ENCODE assay signal across 12 cellular contexts in the genomic region with DNA sequence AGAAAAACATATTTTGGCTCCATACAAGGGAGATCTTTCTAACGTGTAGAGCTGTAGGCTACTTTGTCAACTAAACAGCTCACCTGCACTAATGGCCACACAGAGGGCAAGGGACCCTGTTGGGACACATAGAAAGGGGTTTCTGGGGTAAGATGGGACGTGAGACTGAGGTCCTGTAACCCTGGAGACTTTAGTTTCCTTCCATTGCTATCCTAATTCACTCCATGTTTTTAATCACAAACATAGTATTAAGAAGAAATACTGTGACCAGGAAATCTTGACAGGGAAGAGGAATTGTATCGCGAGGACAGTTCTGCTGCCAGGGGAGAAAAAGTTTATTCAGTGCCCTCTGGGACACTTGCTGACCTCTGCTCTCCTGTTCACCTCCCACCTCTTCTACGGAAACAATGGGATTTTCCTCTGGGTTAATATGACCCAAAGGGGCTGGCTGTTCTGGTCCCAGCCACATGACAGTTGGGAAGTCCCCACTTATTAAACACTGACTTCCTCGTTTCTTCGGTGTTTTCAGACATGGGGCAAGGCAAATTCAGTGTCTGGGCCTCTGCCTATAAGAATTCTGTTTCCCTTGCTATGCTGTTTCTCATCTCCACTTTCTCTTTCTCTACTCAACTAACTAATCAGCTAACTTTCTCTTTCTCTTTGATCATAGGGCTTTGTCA.
DNase-seq lines count a peak whose midpoint lies in the region; ATAC-seq and TF ChIP-seq lines count a peak whose summit lies in the region.
"Had no signal": no experiment of that assay in that cellular context is flagged by ENCODE, and none has a peak within 500 bp of the region (broad histone marks: within the 10 kb centered on the region; RNA-seq: fewer than 3 reads in every experiment).

No MANE protein-coding gene starts in this region.

- H3K4me1 ChIP-seq in spleen (peaks cover 0 to 6% (median 0%) of the 10 kb centered on the region in 6 donors), upper lobe of left lung (peaks cover 0 to 3% (median 0%) of the 10 kb centered on the region in 4 donors), mesenchymal stem cell (ENCODE audit: control insufficient read depth, insufficient read depth, low read depth, low read length) (no peaks in the 10 kb centered on the region)

- no peak overlapping the region for H4K91ac ChIP-seq in mesenchymal stem cell (ENCODE audit: low read length)

- no peaks in the 10 kb centered on the region for H3K9me3 ChIP-seq in spleen
- H3K9me3 ChIP-seq in upper lobe of left lung: no peaks in the 10 kb centered on the region
- no peaks in the 10 kb centered on the region for H3K9me3 ChIP-seq in mesenchymal stem cell (ENCODE audit: control insufficient read depth, low read length)

- no peak overlapping the region for H2AK5ac ChIP-seq in mesenchymal stem cell (ENCODE audit: low read length, severe bottlenecking)

- ATAC-seq in GM19043 (IDR thresholded peaks at IDR 0.05; ENCODE audit: low read depth, unreplicated experiment): peak; percentile 97
- peak; percentile 96 for ATAC-seq in HG02571 (IDR thresholded peaks at IDR 0.05; ENCODE audit: unreplicated experiment)
- peak; percentile 98 for ATAC-seq in HG03432 (IDR thresholded peaks at IDR 0.05; ENCODE audit: unreplicated experiment)
- ATAC-seq in upper lobe of left lung (ENCODE audit: low FRiP score in 2 of 2): no peak

- no peak overlapping the region for H2BK15ac ChIP-seq in mesenchymal stem cell (ENCODE audit: low read depth, poor library complexity, severe bottlenecking)

- H3K9ac ChIP-seq in mesenchymal stem cell (ENCODE audit: low read length): no peak overlapping the region

- no peak overlapping the region for H2AFZ ChIP-seq in mesenchymal stem cell (ENCODE audit: low read depth, low read length)

- H3K23ac ChIP-seq in mesenchymal stem cell (ENCODE audit: low read length in 2 of 2): no peak overlapping the region

- H2BK5ac ChIP-seq in mesenchymal stem cell (ENCODE audit: low read depth, low read length, poor library complexity, severe bottlenecking): no peak overlapping the region

- H3K14ac ChIP-seq in mesenchymal stem cell (ENCODE audit: low read length in 2 of 2): no peak overlapping the region

- no peak overlapping the region for H4K8ac ChIP-seq in mesenchymal stem cell (ENCODE audit: low read length)

- H3K36me3 ChIP-seq in spleen (no peaks in the 10 kb centered on the region), upper lobe of left lung (no peaks in the 10 kb centered on the region), mesenchymal stem cell (ENCODE audit: control insufficient read depth in 1 of 2, insufficient read depth in 2 of 2, low read depth in 1 of 2, low read length in 2 of 2) (no peaks in the 10 kb centered on the region)

- H3K4me3 ChIP-seq in spleen (no peak overlapping the region), upper lobe of left lung (no peak overlapping the region), mesenchymal stem cell (ENCODE audit: insufficient read depth in 1 of 2, low read depth in 1 of 2, low read length in 2 of 2) (no peak overlapping the region)

- DNase-seq in spleen (no peak), upper lobe of left lung (no peak), NCI-H2107 (lab: John Stamatoyannopoulos, UW) (no peak), mesenchymal stem cell (no peak)
- DNase-seq: activated CD4-positive, alpha-beta memory T cell treated with anti-CD3 and anti-CD28 coated beads for 36 hours; anterior cingulate cortex; DMS79; NCI-H1694; SHP77 had no signal

- no peak overlapping the region for H3K18ac ChIP-seq in mesenchymal stem cell (ENCODE audit: low read depth in 1 of 2, low read length in 2 of 2)

- no peak overlapping the region for H2BK12ac ChIP-seq in mesenchymal stem cell (ENCODE audit: low read length in 2 of 2)

- H3K27ac ChIP-seq in spleen (peak overlapping the region in 7 of 8 donors; percentile 24 to 51 (median 40)), upper lobe of left lung (peak overlapping the region in 2 of 4 donors; percentile 46 to 48), mesenchymal stem cell (ENCODE audit: low read length, poor library complexity, severe bottlenecking) (no peak overlapping the region)

- intact Hi-C loops in spleen (cut with DNase I; ENCODE audit: low total_unique reads): no loop called here

- no peak for TF ChIP-seq CTCF in spleen (IDR thresholded peaks at IDR 0.05 in 8 of 11, conservative IDR thresholded peaks at IDR 0.05 in 3 of 11)
- TF ChIP-seq CTCF in upper lobe of left lung (IDR thresholded peaks at IDR 0.05): no peak

- H3K4ac ChIP-seq in mesenchymal stem cell (ENCODE audit: low read depth in 1 of 2, low read length in 2 of 2): no peak overlapping the region

- WGBS in spleen, 5 donors: 42 to 60% (median 51%) methylated on average over 7 of the region's 7 CpGs
- 58 to 72% methylated on average over 7 of the region's 7 CpGs for WGBS in upper lobe of left lung, 2 donors
- WGBS in mesenchymal stem cell: 90% methylated on average over 6 of the region's 7 CpGs

- no peak for TF ChIP-seq EP300 in upper lobe of left lung (IDR thresholded peaks at IDR 0.05)

- H3K27me3 ChIP-seq in spleen (replicated peaks in 1 of 7) (no peaks in the 10 kb centered on the region), upper lobe of left lung (no peaks in the 10 kb centered on the region), mesenchymal stem cell (ENCODE audit: control insufficient read depth in 1 of 2, insufficient read depth in 1 of 2, low read length in 2 of 2) (no peaks in the 10 kb centered on the region)

- no peaks in the 10 kb centered on the region for H3K79me1 ChIP-seq in mesenchymal stem cell (replicated peaks; ENCODE audit: low read length, poor library complexity, severe bottlenecking)

- no peak overlapping the region for H2BK120ac ChIP-seq in mesenchymal stem cell (ENCODE audit: low read depth, low read length)

- TF ChIP-seq POLR2A in spleen (IDR thresholded peaks at IDR 0.05) (no peak), upper lobe of left lung (IDR thresholded peaks at IDR 0.05) (no peak)

- H3K4me2 ChIP-seq in mesenchymal stem cell (ENCODE audit: low read length, poor library complexity, severe bottlenecking): no peak overlapping the region

Comparison
In these comparisons a context has a peak if more than half of its experiments do, and no peak if none do; other contexts are left out.
1. ATAC-seq: peak in GM19043 (single experiment), HG02571 (single experiment) and HG03432 (single experiment); none in upper lobe of left lung (0 of 2).